In the genomic region with DNA sequence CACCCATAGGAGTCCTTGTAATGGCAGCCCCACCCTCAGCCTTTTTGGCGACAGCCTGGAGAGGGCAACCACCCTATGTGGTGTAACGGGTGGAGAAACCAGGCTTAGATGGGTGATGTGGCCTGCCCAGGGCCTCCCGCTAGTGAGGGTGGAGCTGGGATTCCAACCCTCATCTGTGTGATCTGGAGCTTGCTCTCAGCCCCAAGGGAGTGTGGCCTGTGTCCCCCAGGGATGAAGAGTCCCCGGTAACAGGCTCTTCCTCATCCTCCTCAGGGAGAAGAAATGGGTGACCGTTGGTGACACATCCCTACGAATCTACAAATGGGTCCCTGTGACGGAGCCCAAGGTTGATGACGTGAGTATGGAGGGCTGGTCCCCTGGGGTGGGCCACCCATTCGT, we compare ENCODE assay signal across 21 cellular contexts. TPM values are rescaled to one million over a fixed set of nuclear protein-coding genes. Genes with fewer than 3 reads are reported as not detected.
DNase-seq lines count a peak whose midpoint lies in the region; ATAC-seq, FAIRE-seq and TF ChIP-seq lines count a peak whose summit lies in the region.
"Had no signal": no experiment of that assay in that cellular context is flagged by ENCODE, and none has a peak within 500 bp of the region (broad histone marks: within the 10 kb centered on the region; RNA-seq: fewer than 3 reads in every experiment).

No MANE protein-coding gene starts in this region.

- POLR2A ChIA-PET in GM12878 (lab: Charles Lee) (no interaction called here), HepG2 (lab: Yijun Ruan, JAX) (no interaction called here), HEK293T (lab: Yijun Ruan, JAX) (no interaction called here)

- BruUV-seq in GM12878 (replicated peaks; lab: Mats Ljungman, UMichigan) (no TSS peak), HepG2 (replicated peaks; lab: Mats Ljungman, UMichigan) (no TSS peak)

- no peaks in the 10 kb centered on the region; the same call in 1 of the 2 replicates for H4K20me1 ChIP-seq in GM12878 (ENCODE audit: control insufficient read depth, insufficient read depth)
- H4K20me1 ChIP-seq in HepG2 (ENCODE audit: insufficient read depth, low read length), result 0 out of 2 replicates have a peak, but pooled peaks cover 3% of the 10 kb centered on the region

- SMC1A ChIA-PET in GM12878 (lab: Charles Lee; ENCODE audit: uncharacterized antibody, unreplicated experiment), result no interaction called here

- FAIRE-seq in GM12878 (lab: Jason Lieb, UNC) (no peak), HepG2 (lab: Jason Lieb, UNC) (no peak)
- FAIRE-seq: small intestine had no signal

- in situ Hi-C loops in GM12878 (cut with MboI), result no loop called here
- in situ Hi-C loops in HepG2 (cut with HindIII; ENCODE audit: extremely low pct_ligation_motif_present, low pct_unique_long_range_greater_than_20kb), result no loop called here

- CTCF ChIA-PET in GM12878 (lab: Yijun Ruan, JAX) (interaction anchor here (1.2 to 1.3 kb wide), 2 partner anchors 114 to 325 kb away, joined by 3 to 4 read pairs; no protein-coding TSS in a partner anchor), HepG2 (lab: Yijun Ruan, JAX; ENCODE audit: low intra/inter-chr PET ratio, low total read pairs) (no interaction called here), HEK293T (lab: Yijun Ruan, JAX) (no interaction called here)

- ATAC-seq in GM12878 (no peak; the same call in 2 of the 3 replicates), HepG2 (peak; percentile 13), upper lobe of right lung (peak; percentile 6), GM18868 (IDR thresholded peaks at IDR 0.05; ENCODE audit: unreplicated experiment) (no peak), GM19023 (IDR thresholded peaks at IDR 0.05; ENCODE audit: unreplicated experiment) (no peak)
- ATAC-seq: natural killer cell treated with Interleukin-12 subunit alpha and Interleukin-12 subunit beta and Interleukin-15 and Interleukin-18, amount 100 ng/mL, for 72 hours had no signal

- H3K4me2 ChIP-seq in GM12878 (ENCODE audit: control insufficient read depth, insufficient read depth) (peak overlapping the region; percentile 87; the same call in 1 of the 2 replicates), HepG2 (ENCODE audit: low read depth, low read length) (no peak overlapping the region)

- TF ChIP-seq RAD21 in GM12878 (IDR thresholded peaks at IDR 0.05; ENCODE audit: insufficient read depth, low read depth, low read length) (no peak), HepG2 (CRISPR knock-in tag; IDR thresholded peaks at IDR 0.05) (no peak)

- 0 out of 4 replicates have a peak, but pooled peaks cover 0 to 3% of the 10 kb centered on the region in 2 experiments for H3K27me3 ChIP-seq in GM12878 (replicated peaks in 1 of 2; ENCODE audit: control insufficient read depth in 2 of 2, insufficient read depth in 2 of 2, low read length in 1 of 2)
- no peaks in the 10 kb centered on the region for H3K27me3 ChIP-seq in HepG2 (ENCODE audit: control insufficient read depth in 1 of 2, insufficient read depth in 2 of 2, low read length in 2 of 2)
- H3K27me3 ChIP-seq in upper lobe of right lung, result no peaks in the 10 kb centered on the region
- H3K27me3 ChIP-seq: brain microvascular endothelial cell, SJSA1, tibial nerve had no signal

- RAD21 ChIA-PET in GM12878 (lab: Charles Lee; ENCODE audit: unreplicated experiment), result no interaction called here

- DNase-seq in MV-4-11 (lab: John Stamatoyannopoulos, UW), result peak; percentile 23
- DNase-seq in GM12878 (ENCODE audit: low read depth, low spot score), result no peak
- no peak for DNase-seq in HepG2 (ENCODE audit: low spot score)
- DNase-seq in upper lobe of right lung, result no peak
- no peak for DNase-seq in HEK293T (ENCODE audit: extremely low spot score)
- DNase-seq: activated CD8-positive, alpha-beta memory T cell treated with anti-CD3 and anti-CD28 coated beads, Interleukin-2, amount 50 U/mL, for 48 hours; activated naive CD8-positive, alpha-beta T cell treated with anti-CD3 and anti-CD28 coated beads, Interleukin-2, amount 10 ng/mL, durations not matched to agents 7 days and 5 days; brain microvascular endothelial cell; hypothalamus; NCI-H1436; NCI-H526 treated with DMSO at 0.1 percent for 48 hours; small intestine; stimulated activated CD4-positive, alpha-beta T cell treated with anti-CD3 and anti-CD28 coated beads, Interleukin-2, amount 100 ng/mL, for 48 hours; T-helper 2 cell had no signal

- H3K27ac ChIP-seq in GM12878 (ENCODE audit: control insufficient read depth, insufficient read depth) (no peak overlapping the region), HepG2 (ENCODE audit: extremely low read length, insufficient read depth, low read length) (no peak overlapping the region), upper lobe of right lung (no peak overlapping the region)
- H3K27ac ChIP-seq: brain microvascular endothelial cell, coronary artery, SJSA1, tibial nerve, VCaP had no signal

- H3K9ac ChIP-seq in GM12878 (ENCODE audit: control insufficient read depth, insufficient read depth, low read length) (no peak overlapping the region), HepG2 (ENCODE audit: insufficient read depth, low read depth, low read length) (no peak overlapping the region)

- TF ChIP-seq EP300 in GM12878 (IDR thresholded peaks at IDR 0.05; ENCODE audit: borderline replicate concordance in 1 of 2, control insufficient read depth in 1 of 2, low read depth in 2 of 2, low read length in 2 of 2) (no peak), HepG2 (IDR thresholded peaks at IDR 0.05; ENCODE audit: low read depth in 2 of 2, low read length in 2 of 2) (no peak), HepG2 (CRISPR knock-in tag; IDR thresholded peaks at IDR 0.05; ENCODE audit: borderline replicate concordance) (no peak)

- H3K9me3 ChIP-seq in GM12878 (replicated peaks; ENCODE audit: control insufficient read depth, insufficient read depth, low read length) (no peaks in the 10 kb centered on the region), HepG2 (ENCODE audit: low read length) (no peaks in the 10 kb centered on the region), upper lobe of right lung (no peaks in the 10 kb centered on the region)
- H3K9me3 ChIP-seq: SJSA1, tibial nerve had no signal

- intact Hi-C loops in GM12878 (cut with micrococcal nuclease; ENCODE audit: unreplicated experiment), result no loop called here
- intact Hi-C loops in HepG2 (cut with micrococcal nuclease; ENCODE audit: unreplicated experiment), result no loop called here
- intact Hi-C loops in upper lobe of right lung (cut with DNase I), result no loop called here

- H3K4me3 ChIP-seq in GM12878, result no peak overlapping the region
- H3K4me3 ChIP-seq in HepG2 (replicated peaks in 1 of 3; ENCODE audit: insufficient read depth in 1 of 3, low read depth in 2 of 3, low read length in 3 of 3), result no peak overlapping the region
- H3K4me3 ChIP-seq in upper lobe of right lung, result no peak overlapping the region
- H3K4me3 ChIP-seq: coronary artery, SJSA1, tibial nerve had no signal

- peaks cover 33% of the 10 kb centered on the region for H3K4me1 ChIP-seq in GM12878 (ENCODE audit: control insufficient read depth, insufficient read depth, low read length)
- H3K4me1 ChIP-seq in HepG2 (ENCODE audit: insufficient read depth, low read length), result peaks cover 20% of the 10 kb centered on the region
- H3K4me1 ChIP-seq in upper lobe of right lung, result peaks cover 14% of the 10 kb centered on the region
- H3K4me1 ChIP-seq: SJSA1 had no signal

- H3K79me2 ChIP-seq in GM12878 (ENCODE audit: control insufficient read depth, insufficient read depth, low read length) (no peaks in the 10 kb centered on the region), HepG2 (ENCODE audit: insufficient read depth, low read length) (peaks cover 12% of the 10 kb centered on the region)

- H3K36me3 ChIP-seq in GM12878 (ENCODE audit: control insufficient read depth in 2 of 2, insufficient read depth in 2 of 2, low read length in 1 of 2) (no peaks in the 10 kb centered on the region; a peak in 1 of 4 replicates), HepG2 (replicated peaks in 1 of 2; ENCODE audit: control insufficient read depth in 1 of 2, insufficient read depth in 2 of 2, low read length in 2 of 2) (peaks cover 1 to 5% of the 10 kb centered on the region in 2 experiments; a peak in 4 of 5 replicates), upper lobe of right lung (no peaks in the 10 kb centered on the region)
- H3K36me3 ChIP-seq: brain microvascular endothelial cell, SJSA1 had no signal

- TF ChIP-seq CTCF in GM12878 (IDR thresholded peaks at IDR 0.05 in 2 of 3, conservative IDR thresholded peaks at IDR 0.05 in 1 of 3; ENCODE audit: control insufficient read depth in 2 of 3, extremely low read depth in 1 of 3, insufficient read depth in 1 of 3, low read depth in 3 of 3, low read length in 3 of 3) (no peak), HepG2 (CRISPR knock-in tag; IDR thresholded peaks at IDR 0.05) (no peak), upper lobe of right lung (IDR thresholded peaks at IDR 0.05) (no peak)

- 35% methylated on average over 9 of the region's 9 CpGs for WGBS in GM12878 (ENCODE audit: insufficient coverage, insufficient replicate concordance, low lambda C conversion rate, missing lambda C conversion rate)
- WGBS in HepG2 (ENCODE audit: low lambda C conversion rate), result 97% methylated on average over 5 of the region's 9 CpGs

- no peak overlapping the region for H2AFZ ChIP-seq in GM12878 (ENCODE audit: control insufficient read depth, low read depth, low read length)
- H2AFZ ChIP-seq in HepG2 (ENCODE audit: low read length), result no peak overlapping the region

- TF ChIP-seq POLR2A in GM12878 (IDR thresholded peaks at IDR 0.05; ENCODE audit: low read depth, low read length) (no peak), HepG2 (IDR thresholded peaks at IDR 0.05; ENCODE audit: insufficient read depth in 1 of 2, low read depth in 2 of 2, low read length in 2 of 2) (no peak)

RNA-seq across cellular contexts. Expression of a gene that starts 8.7 kb away (rescaled TPM):
- 11.6 and 13.4 TPM in 2 replicates for total RNA-seq in GM12878 (2013; cell fraction: nucleolus; rRNA removed)
- total RNA-seq in GM12878 (2014; rRNA removed), result 12.4 and 14.1 TPM in 2 replicates
- 8.8 and 9.6 TPM in 2 replicates for total RNA-seq in GM12878 (2014; rRNA removed; fragmentation: Illumina TruSeq; extraction: Trizol)
- total RNA-seq in GM12878 (2021), result 13.8 and 17.2 TPM in 2 replicates
- polyA plus RNA-seq in GM12878 (2011; ENCODE audit: low read depth), result 2.3 TPM
- 1.3 TPM in 2 replicates for polyA plus RNA-seq in GM12878 (2011; rRNA removed)
- 1.9 and 2.0 TPM in 2 replicates for polyA plus RNA-seq in GM12878 (2011; cell fraction: cytosol; rRNA removed)
- 2.1 and 2.7 TPM in 2 replicates for polyA plus RNA-seq in GM12878 (2011; cell fraction: nucleus; rRNA removed)
- 5.7 and 6.4 TPM in 2 replicates for polyA plus RNA-seq in GM12878 (2012)
- polyA plus RNA-seq in GM12878 (2014; fragmentation: Illumina TruSeq; extraction: Trizol), result 9.4 and 11.8 TPM in 2 replicates
- polyA plus RNA-seq in GM12878 (2014; fragmentation: Nextera tagmentation; extraction: Ambion mirVana), result under 1 TPM; 0.37 to 0.69 TPM
- polyA plus RNA-seq in GM12878 (2014; rRNA removed), result 13.7 and 14.6 TPM in 2 replicates
- 10 to 100 TPM; 11.6 to 11.9 TPM for polyA plus RNA-seq in GM12878 (2016; fragmentation: Nextera tagmentation; extraction: Ambion mirVana)
- 0.59 and 1.3 TPM in 2 replicates for polyA minus RNA-seq in GM12878 (2011; rRNA and poly(A)+ RNA removed)
- 0.40 and 1.1 TPM in 2 replicates for polyA minus RNA-seq in GM12878 (2011; cell fraction: cytosol; rRNA and poly(A)+ RNA removed)
- polyA minus RNA-seq in GM12878 (2011; cell fraction: nucleus; rRNA and poly(A)+ RNA removed), result 0.60 and 0.67 TPM in 2 replicates
- 6.2 and 6.3 TPM in 2 replicates for total RNA-seq in HepG2 (2016; rRNA removed; fragmentation: Illumina TruSeq; extraction: Trizol)
- 2.2 TPM in 2 replicates for total RNA-seq in HepG2 (2016; cell fraction: cytosol; rRNA removed; fragmentation: Illumina TruSeq; extraction: Trizol; ENCODE audit: low read depth)
- total RNA-seq in HepG2 (2016; cell fraction: insoluble cytoplasmic fraction; rRNA removed; fragmentation: Illumina TruSeq; extraction: Trizol), result 6.1 and 6.8 TPM in 2 replicates
- 3.4 and 3.6 TPM in 2 replicates for total RNA-seq in HepG2 (2016; cell fraction: membrane; rRNA removed; fragmentation: Illumina TruSeq; extraction: Trizol)
- 3.7 and 4.3 TPM in 2 replicates for total RNA-seq in HepG2 (2016; cell fraction: nucleus; rRNA removed; fragmentation: Illumina TruSeq; extraction: Trizol)
- polyA plus RNA-seq in HepG2 (2011; rRNA removed), result 4.1 and 5.4 TPM in 2 replicates
- 4.0 and 4.8 TPM in 2 replicates for polyA plus RNA-seq in HepG2 (2011; cell fraction: cytosol; rRNA removed)
- 6.8 and 7.1 TPM in 2 replicates for polyA plus RNA-seq in HepG2 (2011; cell fraction: nucleus; rRNA removed)
- polyA plus RNA-seq in HepG2 (2012), result 2.4 and 5.0 TPM in 2 replicates
- 0.48 and 0.57 TPM in 2 replicates for polyA plus RNA-seq in HepG2 (2016; cell fraction: cytosol; fragmentation: Illumina TruSeq; extraction: Trizol; ENCODE audit: low read depth)
- polyA plus RNA-seq in HepG2 (2016; cell fraction: insoluble cytoplasmic fraction; fragmentation: Illumina TruSeq; extraction: Trizol; ENCODE audit: low read depth), result 5.6 and 7.4 TPM in 2 replicates
- 1.6 and 1.7 TPM in 2 replicates for polyA plus RNA-seq in HepG2 (2016; cell fraction: membrane; fragmentation: Illumina TruSeq; extraction: Trizol; ENCODE audit: low read depth)
- polyA plus RNA-seq in HepG2 (2016; cell fraction: nucleus; fragmentation: Illumina TruSeq; extraction: Trizol; ENCODE audit: insufficient read depth, low read depth), result 7.0 and 8.7 TPM in 2 replicates
- polyA minus RNA-seq in HepG2 (2011; rRNA and poly(A)+ RNA removed; ENCODE audit: low replicate concordance), result 5.1 and 5.3 TPM in 2 replicates
- 2.1 and 3.2 TPM in 2 replicates for polyA minus RNA-seq in HepG2 (2011; cell fraction: cytosol; rRNA and poly(A)+ RNA removed)
- polyA minus RNA-seq in HepG2 (2011; cell fraction: nucleus; rRNA and poly(A)+ RNA removed), result 3.6 TPM in 2 replicates
- 11.4 TPM for total RNA-seq in upper lobe of right lung

RNA-seq across cellular contexts. Expression of a gene that starts 48.1 kb away (rescaled TPM):
- total RNA-seq in GM12878 (2013; cell fraction: nucleolus; rRNA removed), result 28.2 and 30.8 TPM in 2 replicates
- total RNA-seq in GM12878 (2014; rRNA removed), result 5.4 and 7.9 TPM in 2 replicates
- 8.9 and 9.7 TPM in 2 replicates for total RNA-seq in GM12878 (2014; rRNA removed; fragmentation: Illumina TruSeq; extraction: Trizol)
- 23.7 and 24.9 TPM in 2 replicates for total RNA-seq in GM12878 (2021)
- polyA plus RNA-seq in GM12878 (2011; ENCODE audit: low read depth), result 3.2 TPM
- polyA plus RNA-seq in GM12878 (2011; rRNA removed), result 1.0 and 1.9 TPM in 2 replicates
- polyA plus RNA-seq in GM12878 (2011; cell fraction: cytosol; rRNA removed), result 1.7 and 2.1 TPM in 2 replicates
- 9.5 and 15.5 TPM in 2 replicates for polyA plus RNA-seq in GM12878 (2011; cell fraction: nucleus; rRNA removed)
- polyA plus RNA-seq in GM12878 (2012), result 6.3 and 7.2 TPM in 2 replicates
- 7.5 and 12.1 TPM in 2 replicates for polyA plus RNA-seq in GM12878 (2014; fragmentation: Illumina TruSeq; extraction: Trizol)
- polyA plus RNA-seq in GM12878 (2014; fragmentation: Nextera tagmentation; extraction: Ambion mirVana), result 1 to 10 TPM; 1.1 to 1.2 TPM
- 12.5 and 15.1 TPM in 2 replicates for polyA plus RNA-seq in GM12878 (2014; rRNA removed)
- polyA plus RNA-seq in GM12878 (2016; fragmentation: Nextera tagmentation; extraction: Ambion mirVana), result 1 to 10 TPM; 4.7 to 6.2 TPM
- 3.4 and 4.9 TPM in 2 replicates for polyA minus RNA-seq in GM12878 (2011; rRNA and poly(A)+ RNA removed)
- 4.1 and 5.2 TPM in 2 replicates for polyA minus RNA-seq in GM12878 (2011; cell fraction: cytosol; rRNA and poly(A)+ RNA removed)
- 7.6 and 8.1 TPM in 2 replicates for polyA minus RNA-seq in GM12878 (2011; cell fraction: nucleus; rRNA and poly(A)+ RNA removed)
- total RNA-seq in HepG2 (2016; rRNA removed; fragmentation: Illumina TruSeq; extraction: Trizol), result 4.4 and 5.3 TPM in 2 replicates
- total RNA-seq in HepG2 (2016; cell fraction: cytosol; rRNA removed; fragmentation: Illumina TruSeq; extraction: Trizol; ENCODE audit: low read depth), result 23.5 and 32.3 TPM in 2 replicates
- 4.0 and 6.0 TPM in 2 replicates for total RNA-seq in HepG2 (2016; cell fraction: insoluble cytoplasmic fraction; rRNA removed; fragmentation: Illumina TruSeq; extraction: Trizol)
- 9.3 and 10.6 TPM in 2 replicates for total RNA-seq in HepG2 (2016; cell fraction: membrane; rRNA removed; fragmentation: Illumina TruSeq; extraction: Trizol)
- 7.4 and 8.4 TPM in 2 replicates for total RNA-seq in HepG2 (2016; cell fraction: nucleus; rRNA removed; fragmentation: Illumina TruSeq; extraction: Trizol)
- 6.3 and 6.7 TPM in 2 replicates for polyA plus RNA-seq in HepG2 (2011; rRNA removed)
- 2.2 and 2.4 TPM in 2 replicates for polyA plus RNA-seq in HepG2 (2011; cell fraction: cytosol; rRNA removed)
- polyA plus RNA-seq in HepG2 (2011; cell fraction: nucleus; rRNA removed), result 25.4 and 79.6 TPM in 2 replicates
- 10.8 and 14.9 TPM in 2 replicates for polyA plus RNA-seq in HepG2 (2012)
- polyA plus RNA-seq in HepG2 (2016; cell fraction: cytosol; fragmentation: Illumina TruSeq; extraction: Trizol; ENCODE audit: low read depth), result 8.7 and 8.8 TPM in 2 replicates
- 6.2 and 10.8 TPM in 2 replicates for polyA plus RNA-seq in HepG2 (2016; cell fraction: insoluble cytoplasmic fraction; fragmentation: Illumina TruSeq; extraction: Trizol; ENCODE audit: low read depth)
- 12.2 and 13.1 TPM in 2 replicates for polyA plus RNA-seq in HepG2 (2016; cell fraction: membrane; fragmentation: Illumina TruSeq; extraction: Trizol; ENCODE audit: low read depth)
- polyA plus RNA-seq in HepG2 (2016; cell fraction: nucleus; fragmentation: Illumina TruSeq; extraction: Trizol; ENCODE audit: insufficient read depth, low read depth), result 23.5 and 26.5 TPM in 2 replicates
- 10.1 and 18.6 TPM in 2 replicates for polyA minus RNA-seq in HepG2 (2011; rRNA and poly(A)+ RNA removed; ENCODE audit: low replicate concordance)
- polyA minus RNA-seq in HepG2 (2011; cell fraction: cytosol; rRNA and poly(A)+ RNA removed), result 6.0 and 7.2 TPM in 2 replicates
- polyA minus RNA-seq in HepG2 (2011; cell fraction: nucleus; rRNA and poly(A)+ RNA removed), result 12.4 and 12.6 TPM in 2 replicates
- total RNA-seq in upper lobe of right lung, result 57.4 TPM

Comparison
In these comparisons a context has a peak if more than half of its experiments do, and no peak if none do; other contexts are left out.
1. ATAC-seq: peak in HepG2 (single experiment) and upper lobe of right lung (single experiment); none in GM12878 (single experiment), GM18868 (single experiment) and GM19023 (single experiment).